Comparison of ENCODE assay signal across 11 cellular contexts in the genomic region with DNA sequence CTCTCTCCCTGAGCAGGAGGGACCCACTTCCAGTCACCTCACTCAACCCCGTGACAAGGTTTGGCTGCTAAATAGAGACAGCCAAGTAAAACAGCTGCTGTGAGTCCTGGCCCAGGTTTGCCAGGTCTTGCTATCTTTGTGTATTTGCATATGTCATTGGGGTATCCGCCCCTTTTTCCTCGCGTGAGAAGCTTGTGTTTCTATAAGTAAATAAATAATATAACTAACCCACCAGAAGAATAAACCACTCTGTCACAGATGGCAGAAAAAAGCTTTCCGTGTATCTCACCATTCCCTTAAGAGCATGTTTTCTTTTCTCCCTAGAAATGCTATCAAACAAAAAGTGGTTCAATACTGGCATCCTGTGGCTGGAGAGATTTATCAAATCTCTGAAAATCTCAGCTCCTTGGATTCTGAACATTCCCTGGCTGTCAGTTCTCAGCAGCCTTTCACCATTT.
A peak's percentile ranks its signal among the peaks of the same experiment; 100 is the strongest.
DNase-seq lines count a peak whose midpoint lies in the region; ATAC-seq and TF ChIP-seq lines count a peak whose summit lies in the region.
"Had no signal": no experiment of that assay in that cellular context is flagged by ENCODE, and none has a peak within 500 bp of the region (broad histone marks: within the 10 kb centered on the region; RNA-seq: fewer than 3 reads in every experiment).

No MANE protein-coding gene starts in this region.

- H3K4me3 Mint-ChIP-seq in chondrocyte (ENCODE audit: unreplicated experiment) (no peak overlapping the region), T-cell (no peak overlapping the region)
- H3K4me3 Mint-ChIP-seq: activated CD8-positive, alpha-beta memory T cell treated with anti-CD3 and anti-CD28 coated beads, Interleukin-2, amount 10 ng/mL, durations not matched to agents 7 days and 5 days had no signal

- no peaks in the 10 kb centered on the region for H3K27me3 Mint-ChIP-seq in chondrocyte (ENCODE audit: low read depth)
- H3K27me3 Mint-ChIP-seq in T-cell: peaks cover 0 to 2% of the 10 kb centered on the region in 2 donors
- H3K27me3 Mint-ChIP-seq: activated CD8-positive, alpha-beta memory T cell treated with anti-CD3 and anti-CD28 coated beads, Interleukin-2, amount 10 ng/mL, durations not matched to agents 7 days and 5 days had no signal

- no peaks in the 10 kb centered on the region for H3K9me3 ChIP-seq in right lobe of liver
- H3K9me3 ChIP-seq: MG63 had no signal

- peak; percentile 67 for TF ChIP-seq CTCF in chondrocyte (IDR thresholded peaks at IDR 0.05)
- peak in 1 of 4 donors; percentile 26 for TF ChIP-seq CTCF in right lobe of liver (IDR thresholded peaks at IDR 0.05)

- H3K36me3 Mint-ChIP-seq in chondrocyte (ENCODE audit: low read depth) (peaks cover 23% of the 10 kb centered on the region), T-cell (no peaks in the 10 kb centered on the region)

- no peaks in the 10 kb centered on the region for H3K36me3 ChIP-seq in right lobe of liver

- peak; percentile 78 to 91 (median 84) for ATAC-seq in right lobe of liver
- no peak for ATAC-seq in T-cell (replicated peaks in 1 of 4)
- no peak for ATAC-seq in GM21528 (IDR thresholded peaks at IDR 0.05; ENCODE audit: low FRiP score, unreplicated experiment)
- ATAC-seq: activated CD8-positive, alpha-beta memory T cell treated with anti-CD3 and anti-CD28 coated beads, Interleukin-2, amount 10 ng/mL, durations not matched to agents 7 days and 5 days had no signal

- POLR2A ChIA-PET in T-cell (lab: Charles Lee): no interaction called here

- H3K27me3 ChIP-seq in right lobe of liver: no peaks in the 10 kb centered on the region
- H3K27me3 ChIP-seq: MG63 had no signal

- peak overlapping the region in 1 of 3 donors; percentile 15 for H3K4me3 ChIP-seq in right lobe of liver
- H3K4me3 ChIP-seq: MG63 had no signal

- H3K9me3 Mint-ChIP-seq in chondrocyte (ENCODE audit: low read depth) (no peaks in the 10 kb centered on the region), T-cell (no peaks in the 10 kb centered on the region)

- no peaks in the 10 kb centered on the region for H3K4me1 ChIP-seq in right lobe of liver

- CTCF ChIA-PET in T-cell (lab: Charles Lee): no interaction called here

- 27% methylated on average over 5 of the region's 5 CpGs for WGBS in right lobe of liver (ENCODE audit: insufficient coverage, low coverage, low lambda C conversion rate, missing lambda C conversion rate)

- H3K27ac Mint-ChIP-seq in chondrocyte (ENCODE audit: unreplicated experiment) (no peak overlapping the region), T-cell (no peak overlapping the region)
- H3K27ac Mint-ChIP-seq: activated CD8-positive, alpha-beta memory T cell treated with anti-CD3 and anti-CD28 coated beads, Interleukin-2, amount 10 ng/mL, durations not matched to agents 7 days and 5 days had no signal

- no peak overlapping the region for H3K27ac ChIP-seq in right lobe of liver

- no peak for TF ChIP-seq POLR2A in right lobe of liver (IDR thresholded peaks at IDR 0.05)

- peaks cover 10% of the 10 kb centered on the region for H3K4me1 Mint-ChIP-seq in chondrocyte (ENCODE audit: low read depth)
- H3K4me1 Mint-ChIP-seq in T-cell: no peaks in the 10 kb centered on the region
- H3K4me1 Mint-ChIP-seq: activated CD8-positive, alpha-beta memory T cell treated with anti-CD3 and anti-CD28 coated beads, Interleukin-2, amount 10 ng/mL, durations not matched to agents 7 days and 5 days had no signal

- intact Hi-C loops in right lobe of liver (cut with DNase I): no loop called here

- DNase-seq in COR-L47 (lab: John Stamatoyannopoulos, UW): peak; percentile 64
- DNase-seq in NCI-H2081 treated with DMSO at 0.1 percent for 48 hours (lab: John Stamatoyannopoulos, UW): peak; percentile 69
- no peak for DNase-seq in chondrocyte (ENCODE audit: low spot score)
- peak in 2 of 3 donors; percentile 21 to 54 for DNase-seq in right lobe of liver
- DNase-seq in T-cell: no peak
- DNase-seq in NCI-H82 treated with DMSO at 0.1 percent for 48 hours (lab: John Stamatoyannopoulos, UW; ENCODE audit: unreplicated experiment): no peak
- DNase-seq in Ammon's horn (ENCODE audit: low spot score): no peak
- DNase-seq: activated CD8-positive, alpha-beta memory T cell treated with anti-CD3 and anti-CD28 coated beads, Interleukin-2, amount 10 ng/mL, durations not matched to agents 7 days and 5 days; MG63; nucleus accumbens had no signal

Comparison
In these comparisons a context has a peak if more than half of its experiments do, and no peak if none do; other contexts are left out.
1. DNase-seq: peak in COR-L47 (single experiment), NCI-H2081 treated with DMSO at 0.1 percent for 48 hours (single experiment) and right lobe of liver (2 of 3); none in chondrocyte (single experiment), T-cell (0 of 34), NCI-H82 treated with DMSO at 0.1 percent for 48 hours (single experiment) and Ammon's horn (single experiment).
2. ATAC-seq: peak in right lobe of liver (4 of 4); none in T-cell (0 of 4) and GM21528 (single experiment).